ENCODE assay signal across 8 cellular contexts in genomic region chr6:53064255-53064654, GRCh38. TPM values are rescaled to one million over a fixed set of nuclear protein-coding genes. Genes with fewer than 3 reads are reported as not detected.
DNase-seq lines count a peak whose midpoint lies in the region; ATAC-seq, FAIRE-seq and TF ChIP-seq lines count a peak whose summit lies in the region.
"Not testable (repeated sequence)": the region's sequence is repeated elsewhere in the genome, so short reads cannot be mapped to it uniquely, and the experiment has no call there.

No MANE protein-coding gene starts in this region.

- FAIRE-seq in kidney (lab: Jason Lieb, UNC): not testable (repeated sequence)

- POLR2A ChIA-PET in T-cell (lab: Charles Lee): not testable (repeated sequence)

- H3K9me3 Mint-ChIP-seq in T-cell; activated T-helper 17 cell treated with anti-CD3 and anti-CD28 coated beads, Interleukin-2, amount 50 U/mL, for 72 hours; stimulated activated naive CD8-positive, alpha-beta T cell treated with anti-CD3 and anti-CD28 coated beads, Interleukin-15, Interleukin-2, amounts not matched to agents 100 ng/mL and 50 ng/mL, for 24 hours: not testable (repeated sequence)

- H3K27me3 Mint-ChIP-seq in T-cell; activated T-helper 17 cell treated with anti-CD3 and anti-CD28 coated beads, Interleukin-2, amount 50 U/mL, for 72 hours; stimulated activated naive CD8-positive, alpha-beta T cell treated with anti-CD3 and anti-CD28 coated beads, Interleukin-15, Interleukin-2, amounts not matched to agents 100 ng/mL and 50 ng/mL, for 24 hours: not testable (repeated sequence)

- not testable (repeated sequence) for TF ChIP-seq CTCF in C4-2B (conservative IDR thresholded peaks at IDR 0.05); kidney (IDR thresholded peaks at IDR 0.05; ENCODE audit: borderline replicate concordance, extremely low read depth, insufficient read depth); neutrophil (IDR thresholded peaks at IDR 0.05)

- not testable (repeated sequence) for H3K9me3 ChIP-seq in duodenal mucosa (ENCODE audit: control insufficient read depth in 1 of 2, low read length in 2 of 2); kidney (ENCODE audit: control insufficient read depth in 1 of 2, low read length in 2 of 2); neutrophil

- H3K4me1 Mint-ChIP-seq in T-cell: peaks cover 60 to 67% (median 67%) of the 10 kb centered on the region in 3 donors
- peaks cover 16% of the 10 kb centered on the region for H3K4me1 Mint-ChIP-seq in activated T-helper 17 cell treated with anti-CD3 and anti-CD28 coated beads, Interleukin-2, amount 50 U/mL, for 72 hours
- H3K4me1 Mint-ChIP-seq in stimulated activated naive CD8-positive, alpha-beta T cell treated with anti-CD3 and anti-CD28 coated beads, Interleukin-15, Interleukin-2, amounts not matched to agents 100 ng/mL and 50 ng/mL, for 24 hours (ENCODE audit: low read depth): peaks cover 59% of the 10 kb centered on the region

- not testable (repeated sequence) for H3K9ac ChIP-seq in duodenal mucosa (ENCODE audit: low read depth in 1 of 2, low read length in 2 of 2); kidney (ENCODE audit: low read length in 2 of 2)

- not testable (repeated sequence) for DNase-seq in Jurkat, Clone E6-1 (ENCODE audit: low read depth, low spot score); T-cell
- DNase-seq in kidney: peak; percentile 68

- H3K4me1 ChIP-seq in duodenal mucosa (ENCODE audit: control insufficient read depth in 1 of 2, insufficient read depth in 2 of 2, low read length in 2 of 2): peaks cover 36 to 41% of the 10 kb centered on the region in 2 donors
- peaks cover 10 to 14% of the 10 kb centered on the region in 2 donors for H3K4me1 ChIP-seq in kidney (ENCODE audit: control insufficient read depth in 1 of 2, insufficient read depth in 1 of 2, low read depth in 1 of 2, low read length in 2 of 2)
- H3K4me1 ChIP-seq in neutrophil (ENCODE audit: control insufficient read depth in 1 of 2, insufficient read depth in 1 of 2, low read depth in 1 of 2, low read length in 1 of 2): peaks cover 65 to 71% of the 10 kb centered on the region in 2 experiments

- intact Hi-C loops in kidney (cut with DNase I): not testable (repeated sequence)

- peak overlapping the region; percentile 88; the same call in 1 of the 2 replicates for H3K4me3 ChIP-seq in Jurkat, Clone E6-1 (ENCODE audit: low read length)
- H3K4me3 ChIP-seq in duodenal mucosa (ENCODE audit: low read depth in 1 of 2, low read length in 2 of 2) (peak overlapping the region; percentile 91 to 96), kidney (ENCODE audit: low read length in 2 of 2) (peak overlapping the region; percentile 97 to 99), neutrophil (ENCODE audit: low read depth in 1 of 2, low read length in 1 of 2) (peak overlapping the region; percentile 83 to 93)

- H3K27ac ChIP-seq in C4-2B: peak overlapping the region; percentile 95; the same call in 1 of the 2 replicates
- not testable (repeated sequence) for H3K27ac ChIP-seq in duodenal mucosa (ENCODE audit: low read depth, low read length); kidney (ENCODE audit: low read depth in 2 of 2, low read length in 2 of 2)
- peak overlapping the region; percentile 84 for H3K27ac ChIP-seq in neutrophil

- CTCF ChIA-PET in T-cell (lab: Charles Lee): interaction anchor here in 1 of 2 donors (0.7 kb wide), 1 partner anchor 17 kb away, joined by 4 read pairs; no protein-coding TSS in a partner anchor

- peak overlapping the region; percentile 95 to 99 (median 99) for H3K4me3 Mint-ChIP-seq in T-cell
- H3K4me3 Mint-ChIP-seq in activated T-helper 17 cell treated with anti-CD3 and anti-CD28 coated beads, Interleukin-2, amount 50 U/mL, for 72 hours: peak overlapping the region; percentile 84
- H3K4me3 Mint-ChIP-seq in stimulated activated naive CD8-positive, alpha-beta T cell treated with anti-CD3 and anti-CD28 coated beads, Interleukin-15, Interleukin-2, amounts not matched to agents 100 ng/mL and 50 ng/mL, for 24 hours: peak overlapping the region; percentile 94

- H3K36me3 Mint-ChIP-seq in T-cell; activated T-helper 17 cell treated with anti-CD3 and anti-CD28 coated beads, Interleukin-2, amount 50 U/mL, for 72 hours (ENCODE audit: low read depth); stimulated activated naive CD8-positive, alpha-beta T cell treated with anti-CD3 and anti-CD28 coated beads, Interleukin-15, Interleukin-2, amounts not matched to agents 100 ng/mL and 50 ng/mL, for 24 hours (ENCODE audit: low read depth): not testable (repeated sequence)

- not testable (repeated sequence) for ATAC-seq in T-cell (replicated peaks in 1 of 4); activated T-helper 17 cell treated with anti-CD3 and anti-CD28 coated beads, Interleukin-2, amount 50 U/mL, for 72 hours (replicated peaks)

- H3K36me3 ChIP-seq in duodenal mucosa (ENCODE audit: control insufficient read depth in 1 of 2, insufficient read depth in 2 of 2, low read length in 2 of 2); kidney (ENCODE audit: control insufficient read depth in 1 of 2, insufficient read depth in 2 of 2, low read length in 2 of 2); neutrophil: not testable (repeated sequence)

- not testable (repeated sequence) for H3K27me3 ChIP-seq in duodenal mucosa (ENCODE audit: control insufficient read depth in 1 of 2, insufficient read depth in 2 of 2, low read length in 2 of 2); neutrophil

- H3K27ac Mint-ChIP-seq in T-cell: peak overlapping the region; percentile 93 to 99
- H3K27ac Mint-ChIP-seq in activated T-helper 17 cell treated with anti-CD3 and anti-CD28 coated beads, Interleukin-2, amount 50 U/mL, for 72 hours: peak overlapping the region; percentile 80
- H3K27ac Mint-ChIP-seq in stimulated activated naive CD8-positive, alpha-beta T cell treated with anti-CD3 and anti-CD28 coated beads, Interleukin-15, Interleukin-2, amounts not matched to agents 100 ng/mL and 50 ng/mL, for 24 hours: peak overlapping the region; percentile 97

RNA-seq across cellular contexts. Expression of gene FBXO9, which starts 0.9 kb away (rescaled TPM):
- 54.3 TPM for polyA plus RNA-seq in Jurkat, Clone E6-1 (2012; ENCODE audit: insufficient read depth, insufficient read length)
- total RNA-seq in T-cell: 100 to 1,000 TPM in 3 of 5 donors, 10 to 100 TPM in 2; 78.3 to 106 (median 100) TPM
- total RNA-seq in activated T-helper 17 cell treated with anti-CD3 and anti-CD28 coated beads, Interleukin-2, amount 50 U/mL, for 72 hours: 10 to 100 TPM; 53.2 to 58.2 TPM
- 94.7 TPM for total RNA-seq in kidney
- polyA plus RNA-seq in kidney (ENCODE audit: insufficient read depth, low read depth, low replicate concordance): 45.2 TPM

RNA-seq across cellular contexts. Expression of gene CILK1, which starts 2.6 kb away (rescaled TPM):
- polyA plus RNA-seq in Jurkat, Clone E6-1 (2012; ENCODE audit: insufficient read depth, insufficient read length): 2.9 TPM
- total RNA-seq in T-cell (10 to 100 TPM in 2 of 5 donors, 1 to 10 TPM in 3; 8.2 to 10.4 (median 9.6) TPM), kidney (8.6 TPM)
- 1 to 10 TPM; 3.8 to 6.2 TPM for total RNA-seq in activated T-helper 17 cell treated with anti-CD3 and anti-CD28 coated beads, Interleukin-2, amount 50 U/mL, for 72 hours
- 2.5 TPM for polyA plus RNA-seq in kidney (ENCODE audit: insufficient read depth, low read depth, low replicate concordance)
